In the genomic region with DNA sequence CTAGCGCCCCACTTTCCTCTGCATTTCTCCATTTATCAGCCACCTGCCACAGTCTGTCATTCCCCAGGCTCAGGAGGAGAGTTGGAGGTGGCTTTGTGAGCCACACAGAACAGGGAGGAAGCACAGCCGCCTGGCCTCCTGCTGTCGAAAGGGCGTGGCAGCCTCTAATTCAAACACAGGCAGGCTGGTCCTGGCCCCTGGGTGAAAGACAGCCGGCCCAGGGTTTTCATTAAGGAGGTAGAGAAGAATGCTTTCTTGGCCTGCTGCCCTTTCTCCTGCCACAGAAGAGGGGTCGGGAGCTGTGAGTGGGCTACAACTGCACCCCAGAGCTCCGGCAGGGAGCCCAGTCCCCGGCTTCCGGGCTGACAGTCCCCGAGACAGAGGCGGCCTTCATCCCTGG, we compare ENCODE assay signal across 16 cellular contexts.
DNase-seq lines count a peak whose midpoint lies in the region; ATAC-seq lines count a peak whose summit lies in the region.
"Had no signal": no experiment of that assay in that cellular context is flagged by ENCODE, and none has a peak within 500 bp of the region (broad histone marks: within the 10 kb centered on the region; RNA-seq: fewer than 3 reads in every experiment).

No MANE protein-coding gene starts in this region.

- POLR2A ChIA-PET in activated CD4-positive, alpha-beta T cell treated with anti-CD3 and anti-CD28 coated beads for 36 hours (lab: Charles Lee) = no interaction called here

- ATAC-seq in activated CD4-positive, alpha-beta T cell treated with anti-CD3 and anti-CD28 coated beads for 36 hours = no peak
- ATAC-seq: pancreas, PC-3 had no signal

- peak overlapping the region; percentile 59 for H3K18ac ChIP-seq in neuronal stem cell (ENCODE audit: low read length)

- no peak overlapping the region for H2BK5ac ChIP-seq in neuronal stem cell (ENCODE audit: low read length)

- no peaks in the 10 kb centered on the region for H3K4me1 Mint-ChIP-seq in activated CD4-positive, alpha-beta T cell treated with anti-CD3 and anti-CD28 coated beads for 36 hours

- H2BK12ac ChIP-seq in neuronal stem cell (ENCODE audit: low read length) = peak overlapping the region; percentile 30

- H3K27me3 ChIP-seq in neuronal stem cell (ENCODE audit: control insufficient read depth in 3 of 3, insufficient read depth in 3 of 3, low read depth in 1 of 3, low read length in 3 of 3) = peaks cover 0 to 42% (median 3%) of the 10 kb centered on the region in 3 experiments
- H3K27me3 ChIP-seq: colonic mucosa, pancreas had no signal

- no peak overlapping the region for H3K4ac ChIP-seq in neuronal stem cell (ENCODE audit: low read length)

- H4K91ac ChIP-seq in neuronal stem cell (ENCODE audit: low read depth, low read length, poor library complexity) = no peak overlapping the region

- no peak overlapping the region for H3K27ac ChIP-seq in neuronal stem cell (replicated peaks; ENCODE audit: low read length)
- H3K27ac ChIP-seq: C4-2B, colonic mucosa, epithelial cell of prostate, pancreas, VCaP had no signal

- H3K4me1 ChIP-seq in neuronal stem cell (ENCODE audit: control insufficient read depth in 2 of 2, insufficient read depth in 1 of 2, low read depth in 1 of 2, low read length in 2 of 2) = peaks cover 0 to 6% of the 10 kb centered on the region in 2 donors
- H3K4me1 ChIP-seq: colonic mucosa, pancreas had no signal

- H2BK120ac ChIP-seq in neuronal stem cell (ENCODE audit: low read depth, low read length) = no peak overlapping the region

- CTCF ChIA-PET in activated CD4-positive, alpha-beta T cell treated with anti-CD3 and anti-CD28 coated beads for 36 hours (lab: Charles Lee) = no interaction called here

- no peak overlapping the region for H3K4me3 Mint-ChIP-seq in activated CD4-positive, alpha-beta T cell treated with anti-CD3 and anti-CD28 coated beads for 36 hours

- H3K4me2 ChIP-seq in neuronal stem cell (ENCODE audit: insufficient read depth, low read length, poor library complexity, severe bottlenecking) = no peak overlapping the region

- H3K79me1 ChIP-seq in neuronal stem cell (ENCODE audit: low read depth, low read length) = no peaks in the 10 kb centered on the region

- H3K27ac Mint-ChIP-seq in activated CD4-positive, alpha-beta T cell treated with anti-CD3 and anti-CD28 coated beads for 36 hours = no peak overlapping the region

- intact Hi-C loops in activated CD4-positive, alpha-beta T cell treated with anti-CD3 and anti-CD28 coated beads for 36 hours (cut with DNase I, micrococcal nuclease) = no loop called here

- peaks cover 11% of the 10 kb centered on the region for H3K9me3 Mint-ChIP-seq in activated CD4-positive, alpha-beta T cell treated with anti-CD3 and anti-CD28 coated beads for 36 hours (ENCODE audit: low read depth)

- H3K36me3 ChIP-seq in neuronal stem cell (replicated peaks in 1 of 2; ENCODE audit: control insufficient read depth in 2 of 2, insufficient read depth in 2 of 2, low read length in 2 of 2) = no peaks in the 10 kb centered on the region
- H3K36me3 ChIP-seq: colonic mucosa, pancreas had no signal

- no CpG with 5 or more reads among the region's 11 CpGs for WGBS in neuronal stem cell (ENCODE audit: extremely low coverage in 2 of 2, insufficient read length in 2 of 2, insufficient replicate concordance in 1 of 2), 2 donors

- H3K27me3 Mint-ChIP-seq in activated CD4-positive, alpha-beta T cell treated with anti-CD3 and anti-CD28 coated beads for 36 hours = peaks cover 18% of the 10 kb centered on the region

- H2AK5ac ChIP-seq in neuronal stem cell (ENCODE audit: low read depth, low read length) = no peak overlapping the region

- DNase-seq in ELF-1 (ENCODE audit: low read depth, low spot score) = peak; percentile 75
- DNase-seq in NCI-H1417 treated with DMSO at 0.1 percent for 48 hours (lab: John Stamatoyannopoulos, UW) = peak; percentile 45
- DNase-seq in cerebellum (ENCODE audit: low spot score) = peak; percentile 7
- peak; percentile 33 for DNase-seq in neuronal stem cell (ENCODE audit: low spot score)
- no peak for DNase-seq in SW 1271 (lab: John Stamatoyannopoulos, UW)
- DNase-seq in activated CD4-positive, alpha-beta T cell treated with anti-CD3 and anti-CD28 coated beads for 36 hours = no peak
- no peak for DNase-seq in EL
- DNase-seq: activated gamma-delta T cell, colonic mucosa, kidney glomerular epithelial cell, NCI-H2081 treated with DMSO at 0.1 percent for 48 hours, pancreas, PC-3 had no signal

- H3K23ac ChIP-seq in neuronal stem cell (ENCODE audit: low read depth, low read length, poor library complexity) = no peak overlapping the region

- H2BK15ac ChIP-seq in neuronal stem cell (ENCODE audit: low read length) = no peak overlapping the region

- H3K4me3 ChIP-seq in neuronal stem cell (ENCODE audit: low read length in 2 of 2) = no peak overlapping the region
- H3K4me3 ChIP-seq: colonic mucosa, pancreas had no signal

- H2AFZ ChIP-seq in neuronal stem cell (ENCODE audit: low read length) = peak overlapping the region; percentile 31

- no peak overlapping the region for H4K8ac ChIP-seq in neuronal stem cell (ENCODE audit: low read depth, low read length)

- H3K36me3 Mint-ChIP-seq in activated CD4-positive, alpha-beta T cell treated with anti-CD3 and anti-CD28 coated beads for 36 hours (ENCODE audit: low read depth) = peaks cover 5% of the 10 kb centered on the region

- H3K9me3 ChIP-seq in neuronal stem cell (replicated peaks in 1 of 2; ENCODE audit: control insufficient read depth in 2 of 2, insufficient read depth in 1 of 2, low read depth in 1 of 2, low read length in 2 of 2) = peaks cover 0 to 15% of the 10 kb centered on the region in 2 donors
- H3K9me3 ChIP-seq: colonic mucosa, pancreas had no signal

- H3K14ac ChIP-seq in neuronal stem cell (ENCODE audit: low read length) = no peak overlapping the region

- H3K9ac ChIP-seq in neuronal stem cell (ENCODE audit: low read depth, low read length, poor library complexity) = no peak overlapping the region

Comparison
In these comparisons a context has a peak if more than half of its experiments do, and no peak if none do; other contexts are left out.
1. DNase-seq: peak in ELF-1 (single experiment), NCI-H1417 treated with DMSO at 0.1 percent for 48 hours (single experiment), cerebellum (single experiment) and neuronal stem cell (single experiment); none in SW 1271 (0 of 2), activated CD4-positive, alpha-beta T cell treated with anti-CD3 and anti-CD28 coated beads for 36 hours (single experiment) and EL (single experiment).